Comparison of ENCODE assay signal across 8 cellular contexts in the genomic region with DNA sequence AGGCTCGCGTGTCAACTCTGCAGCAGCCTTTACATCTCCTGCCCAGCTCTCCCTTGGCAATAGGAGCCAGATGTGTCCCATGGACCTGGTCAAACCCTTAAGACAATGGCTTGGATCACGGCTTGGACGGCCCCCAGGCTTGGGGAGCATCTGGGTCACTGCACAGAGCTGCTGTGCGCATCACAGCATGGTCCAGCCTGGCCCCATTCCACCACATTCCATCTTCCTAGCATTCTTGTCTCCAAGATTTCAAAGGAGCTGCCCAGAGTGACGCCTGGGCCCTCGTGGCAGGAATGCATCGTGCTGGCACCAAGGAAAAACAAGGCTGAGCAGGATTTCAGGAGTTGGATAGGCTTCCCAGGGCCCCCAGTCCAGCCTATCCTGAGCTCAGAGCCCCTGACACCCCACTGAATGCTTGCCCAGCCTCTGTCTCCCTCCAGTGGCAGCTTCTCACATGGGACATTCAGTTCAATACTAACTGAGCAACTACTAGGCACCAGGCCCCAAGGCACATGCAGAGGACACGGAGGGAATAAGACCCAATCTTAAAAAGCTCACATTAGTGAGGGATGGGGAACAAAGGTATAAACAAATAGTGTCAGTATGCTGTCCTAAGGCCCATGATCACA. TPM values are rescaled to one million over a fixed set of nuclear protein-coding genes. Genes with fewer than 3 reads are reported as not detected.
DNase-seq lines count a peak whose midpoint lies in the region; ATAC-seq and TF ChIP-seq lines count a peak whose summit lies in the region.

No MANE protein-coding gene starts in this region.

- peak; percentile 47 to 57 for DNase-seq in activated T-cell treated with anti-CD3 and anti-CD28 coated beads, Interleukin-2, amount 50 U/mL, for 48 hours
- no peak for DNase-seq in activated T-cell treated with anti-CD3 and anti-CD28 coated beads for 4 hours
- DNase-seq in SK-N-SH, result no peak
- DNase-seq in erythroblast (lab: John Stamatoyannopoulos, UW), result peak; percentile 16 to 35
- DNase-seq in trophoblast cell, result peak; percentile 77 to 87
- DNase-seq in effector CD8-positive, alpha-beta T cell (lab: John Stamatoyannopoulos, UW), result no peak
- DNase-seq in WERI-Rb-1, result no peak

- H2BK5ac ChIP-seq in trophoblast cell (ENCODE audit: low read depth, low read length, poor library complexity), result no peak overlapping the region

- no peak overlapping the region for H4K8ac ChIP-seq in trophoblast cell (ENCODE audit: low read depth, low read length)

- no peak overlapping the region for H4K12ac ChIP-seq in trophoblast cell (ENCODE audit: low read depth, low read length)

- H3K9ac ChIP-seq in SK-N-SH, result no peak overlapping the region
- H3K9ac ChIP-seq in trophoblast cell (ENCODE audit: low read length), result no peak overlapping the region

- TF ChIP-seq RAD21 in SK-N-SH (IDR thresholded peaks at IDR 0.05; ENCODE audit: low read length), result peak; percentile 38; the same call in 1 of the 2 replicates

- H3K79me2 ChIP-seq in SK-N-SH (ENCODE audit: insufficient read depth) (no peaks in the 10 kb centered on the region), trophoblast cell (ENCODE audit: control insufficient read depth, insufficient read depth, low read length, poor library complexity) (peaks cover 2% of the 10 kb centered on the region)

- H2BK120ac ChIP-seq in trophoblast cell (ENCODE audit: insufficient read depth, low read length, poor library complexity), result no peak overlapping the region

- peak overlapping the region; percentile 79 to 94; a peak in 3 of 4 replicates for H3K27ac ChIP-seq in SK-N-SH (ENCODE audit: low read depth in 2 of 2, low read length in 1 of 2)
- no peak overlapping the region for H3K27ac ChIP-seq in trophoblast cell (ENCODE audit: low read depth, low read length)
- no peak overlapping the region for H3K27ac ChIP-seq in WERI-Rb-1

- H4K20me1 ChIP-seq in SK-N-SH (ENCODE audit: insufficient read depth), result no peaks in the 10 kb centered on the region

- H3K9me3 ChIP-seq in SK-N-SH, result no peaks in the 10 kb centered on the region
- peaks cover 2% of the 10 kb centered on the region for H3K9me3 ChIP-seq in trophoblast cell (ENCODE audit: insufficient read depth, low read depth, low read length)
- H3K9me3 ChIP-seq in WERI-Rb-1 (ENCODE audit: severe bottlenecking), result no peaks in the 10 kb centered on the region

- H2BK12ac ChIP-seq in trophoblast cell (ENCODE audit: low read length), result no peak overlapping the region

- peaks cover 13% of the 10 kb centered on the region for H3K79me1 ChIP-seq in trophoblast cell (ENCODE audit: low read length)

- CTCF ChIA-PET in SK-N-SH (lab: Yijun Ruan, JAX), result interaction anchor here (1.1 to 1.4 kb wide), 4 partner anchors 9 to 172 kb away, joined by 3 to 4 read pairs (median 3); no protein-coding TSS in a partner anchor

- POLR2A ChIA-PET in SK-N-SH (lab: Yijun Ruan, JAX), result no interaction called here

- no peak for ATAC-seq in GM21447 (IDR thresholded peaks at IDR 0.05; ENCODE audit: unreplicated experiment)

- H3K18ac ChIP-seq in trophoblast cell (ENCODE audit: low read length), result no peak overlapping the region

- H3K9me2 ChIP-seq in SK-N-SH, result no peaks in the 10 kb centered on the region

- H3K4me1 ChIP-seq in SK-N-SH (ENCODE audit: control insufficient read depth in 1 of 2, insufficient read depth in 2 of 2, low read depth in 1 of 2, low read length in 1 of 2) (peaks cover 20 to 41% of the 10 kb centered on the region in 2 experiments; a peak in 3 of 4 replicates), trophoblast cell (ENCODE audit: control insufficient read depth in 1 of 2, insufficient read depth in 2 of 2, low read length in 2 of 2) (peaks cover 36% of the 10 kb centered on the region in 2 experiments)

- no peak overlapping the region for H3K14ac ChIP-seq in trophoblast cell (ENCODE audit: low read length)

- H2AK5ac ChIP-seq in trophoblast cell (ENCODE audit: low read length), result no peak overlapping the region

- H3F3A ChIP-seq in SK-N-SH (replicated peaks; ENCODE audit: insufficient read depth), result peaks cover 35% of the 10 kb centered on the region

- no peak overlapping the region for H3K23ac ChIP-seq in trophoblast cell (ENCODE audit: low read length)

- no peak for TF ChIP-seq POLR2A in erythroblast (IDR thresholded peaks at IDR 0.05; ENCODE audit: low read length)

- H3K4me2 ChIP-seq in SK-N-SH (peak overlapping the region; percentile 69; the same call in 1 of the 2 replicates), trophoblast cell (ENCODE audit: low read length) (no peak overlapping the region)

- H2AFZ ChIP-seq in SK-N-SH (ENCODE audit: low read depth) (no peak overlapping the region), trophoblast cell (ENCODE audit: insufficient read depth, low read length, poor library complexity) (no peak overlapping the region)

- H4K91ac ChIP-seq in trophoblast cell (ENCODE audit: low read depth, low read length), result no peak overlapping the region

- no peaks in the 10 kb centered on the region for H3K27me3 ChIP-seq in SK-N-SH (ENCODE audit: insufficient read depth)
- H3K27me3 ChIP-seq in trophoblast cell (ENCODE audit: insufficient read depth, low read length), result no peaks in the 10 kb centered on the region
- no peaks in the 10 kb centered on the region for H3K27me3 ChIP-seq in WERI-Rb-1 (ENCODE audit: insufficient read depth, low read depth, severe bottlenecking)

- 81% methylated on average over 6 of the region's 9 CpGs for WGBS in SK-N-SH (ENCODE audit: low lambda C conversion rate)
- no CpG with 5 or more reads among the region's 9 CpGs for WGBS in trophoblast cell (ENCODE audit: extremely low coverage, insufficient coverage, insufficient read length)

- H3K4me3 ChIP-seq in SK-N-SH (ENCODE audit: low read depth in 2 of 2, low read length in 1 of 2), result no peak overlapping the region
- no peak overlapping the region for H3K4me3 ChIP-seq in trophoblast cell (ENCODE audit: low read depth, low read length)
- H3K4me3 ChIP-seq in WERI-Rb-1 (ENCODE audit: low read depth, low read length), result no peak overlapping the region

- no peak overlapping the region for H3K4ac ChIP-seq in trophoblast cell (ENCODE audit: low read depth, low read length)

- peak; percentile 62 for TF ChIP-seq CTCF in SK-N-SH (IDR thresholded peaks at IDR 0.05)
- no peak for TF ChIP-seq CTCF in WERI-Rb-1 (IDR thresholded peaks at IDR 0.05; ENCODE audit: low read depth, low read length)

- no peaks in the 10 kb centered on the region for H3K36me3 ChIP-seq in SK-N-SH (replicated peaks in 1 of 2; ENCODE audit: control insufficient read depth in 1 of 2, insufficient read depth in 2 of 2, low read length in 1 of 2)
- H3K36me3 ChIP-seq in trophoblast cell (ENCODE audit: control insufficient read depth in 1 of 2, insufficient read depth in 2 of 2, low read length in 2 of 2), result no peaks in the 10 kb centered on the region
- H3K36me3 ChIP-seq in WERI-Rb-1, result no peaks in the 10 kb centered on the region; the same call in 1 of the 2 replicates

- TF ChIP-seq EP300 in SK-N-SH (IDR thresholded peaks at IDR 0.05; ENCODE audit: borderline replicate concordance in 1 of 2, low read depth in 1 of 2, low read length in 1 of 2), result no peak

TF ChIP-seq in SK-N-SH, 30 proteins besides CTCF, POLR2A, EP300 and RAD21:
- TF ChIP-seq, protein P1, sequence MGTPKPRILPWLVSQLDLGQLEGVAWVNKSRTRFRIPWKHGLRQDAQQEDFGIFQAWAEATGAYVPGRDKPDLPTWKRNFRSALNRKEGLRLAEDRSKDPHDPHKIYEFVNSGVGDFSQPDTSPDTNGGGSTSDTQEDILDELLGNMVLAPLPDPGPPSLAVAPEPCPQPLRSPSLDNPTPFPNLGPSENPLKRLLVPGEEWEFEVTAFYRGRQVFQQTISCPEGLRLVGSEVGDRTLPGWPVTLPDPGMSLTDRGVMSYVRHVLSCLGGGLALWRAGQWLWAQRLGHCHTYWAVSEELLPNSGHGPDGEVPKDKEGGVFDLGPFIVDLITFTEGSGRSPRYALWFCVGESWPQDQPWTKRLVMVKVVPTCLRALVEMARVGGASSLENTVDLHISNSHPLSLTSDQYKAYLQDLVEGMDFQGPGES (IDR thresholded peaks at IDR 0.05; ENCODE audit: low read depth, low read length), result no peak
- TF ChIP-seq NFIC (IDR thresholded peaks at IDR 0.05; ENCODE audit: borderline replicate concordance) (peak; percentile 65; the same call in 1 of the 2 replicates), NRF1 (IDR thresholded peaks at IDR 0.05; ENCODE audit: low read depth, low read length) (no peak), SMC3 (IDR thresholded peaks at IDR 0.05; ENCODE audit: low read depth, low read length) (no peak), JUND (IDR thresholded peaks at IDR 0.05) (no peak), YY1 (IDR thresholded peaks at IDR 0.05; ENCODE audit: low read depth) (no peak), TEAD4 (IDR thresholded peaks at IDR 0.05; ENCODE audit: borderline replicate concordance, insufficient read depth) (peak; percentile 52; the same call in 1 of the 2 replicates)
- TF ChIP-seq, protein P2, sequence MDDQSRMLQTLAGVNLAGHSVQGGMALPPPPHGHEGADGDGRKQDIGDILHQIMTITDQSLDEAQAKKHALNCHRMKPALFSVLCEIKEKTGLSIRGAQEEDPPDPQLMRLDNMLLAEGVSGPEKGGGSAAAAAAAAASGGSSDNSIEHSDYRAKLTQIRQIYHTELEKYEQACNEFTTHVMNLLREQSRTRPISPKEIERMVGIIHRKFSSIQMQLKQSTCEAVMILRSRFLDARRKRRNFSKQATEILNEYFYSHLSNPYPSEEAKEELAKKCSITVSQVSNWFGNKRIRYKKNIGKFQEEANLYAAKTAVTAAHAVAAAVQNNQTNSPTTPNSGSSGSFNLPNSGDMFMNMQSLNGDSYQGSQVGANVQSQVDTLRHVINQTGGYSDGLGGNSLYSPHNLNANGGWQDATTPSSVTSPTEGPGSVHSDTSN (IDR thresholded peaks at IDR 0.05), result peak; percentile 18; the same call in 1 of the 2 replicates
- TF ChIP-seq, protein P3, sequence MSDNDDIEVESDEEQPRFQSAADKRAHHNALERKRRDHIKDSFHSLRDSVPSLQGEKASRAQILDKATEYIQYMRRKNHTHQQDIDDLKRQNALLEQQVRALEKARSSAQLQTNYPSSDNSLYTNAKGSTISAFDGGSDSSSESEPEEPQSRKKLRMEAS (IDR thresholded peaks at IDR 0.05; ENCODE audit: low read depth), result peak; percentile 77

RNA-seq across cellular contexts. Expression of a gene that starts 34.3 kb away (rescaled TPM):
- polyA plus RNA-seq in SK-N-SH (2012; rRNA removed), result 25.2 and 37.6 TPM in 2 replicates
- polyA plus RNA-seq in SK-N-SH (2012; cell fraction: cytosol; rRNA removed), result 27.7 and 28.2 TPM in 2 replicates
- polyA plus RNA-seq in SK-N-SH (2012; cell fraction: nucleus; rRNA removed), result 64.2 and 80.0 TPM in 2 replicates
- 3.4 and 3.7 TPM in 2 replicates for polyA plus RNA-seq in trophoblast cell (2013)

RNA-seq across cellular contexts. Expression of a gene that starts 36.7 kb away (rescaled TPM):
- polyA plus RNA-seq in SK-N-SH (2012; rRNA removed), result 179 and 211 TPM in 2 replicates
- 185 and 194 TPM in 2 replicates for polyA plus RNA-seq in SK-N-SH (2012; cell fraction: cytosol; rRNA removed)
- 42.3 and 65.4 TPM in 2 replicates for polyA plus RNA-seq in SK-N-SH (2012; cell fraction: nucleus; rRNA removed)
- polyA plus RNA-seq in trophoblast cell (2013), result 27.2 and 28.1 TPM in 2 replicates

RNA-seq across cellular contexts. Expression of a gene that starts 50.6 kb away (rescaled TPM):
- 3.1 and 3.7 TPM in 2 replicates for polyA plus RNA-seq in SK-N-SH (2012; rRNA removed)
- 1.0 and 2.3 TPM in 2 replicates for polyA plus RNA-seq in SK-N-SH (2012; cell fraction: cytosol; rRNA removed)
- polyA plus RNA-seq in SK-N-SH (2012; cell fraction: nucleus; rRNA removed), result 3.1 and 3.2 TPM in 2 replicates
- 1.4 TPM in 2 replicates for polyA plus RNA-seq in trophoblast cell (2013)

Comparison
In these comparisons a context has a peak if more than half of its experiments do, and no peak if none do; other contexts are left out.
1. DNase-seq: peak in activated T-cell treated with anti-CD3 and anti-CD28 coated beads, Interleukin-2, amount 50 U/mL, for 48 hours (2 of 2), erythroblast (2 of 2) and trophoblast cell (2 of 2); none in activated T-cell treated with anti-CD3 and anti-CD28 coated beads for 4 hours (single experiment), SK-N-SH (single experiment), effector CD8-positive, alpha-beta T cell (single experiment) and WERI-Rb-1 (single experiment).
2. H3K27ac ChIP-seq: peak in SK-N-SH (2 of 2); none in trophoblast cell (single experiment) and WERI-Rb-1 (single experiment).